8 cellular contexts compared by ENCODE assay signal in genomic region chr1:1778827-1779675, GRCh38.
DNase-seq lines count a peak whose midpoint lies in the region; ATAC-seq and TF ChIP-seq lines count a peak whose summit lies in the region.

No MANE protein-coding gene starts in this region.

- no peak for TF ChIP-seq CTCF in choroid plexus epithelial cell (conservative IDR thresholded peaks at IDR 0.05; ENCODE audit: low read depth, low read length)

- peak; percentile 71 for ATAC-seq in HG02642 (IDR thresholded peaks at IDR 0.05; ENCODE audit: poor library complexity, unreplicated experiment)
- peak; percentile 65 to 72 for ATAC-seq in activated CD4-positive, CD25-positive, alpha-beta regulatory T cell treated with anti-CD3 and anti-CD28 coated beads, Interleukin-2, amount 50 U/mL, for 24 hours

- DNase-seq in NCI-H146 (lab: John Stamatoyannopoulos, UW) (peak; percentile 59), NCI-H146 treated with DMSO at 0.1 percent for 48 hours (lab: John Stamatoyannopoulos, UW; ENCODE audit: unreplicated experiment) (no peak), NCI-H1105 treated with DMSO at 0.1 percent for 48 hours (lab: John Stamatoyannopoulos, UW) (peak; percentile 58), choroid plexus epithelial cell (ENCODE audit: low read depth) (no peak), medulla oblongata (ENCODE audit: extremely low spot score) (peak; percentile 64)
- peak; percentile 48 for DNase-seq in stimulated activated CD8-positive, alpha-beta memory T cell treated with anti-CD3 and anti-CD28 coated beads, Interleukin-12 subunit alpha, Interleukin-12 subunit beta, amount 100 ng/mL, for 24 hours (ENCODE audit: extremely low read depth)

- H3K4me3 ChIP-seq in choroid plexus epithelial cell (ENCODE audit: low read depth, low read length) = peak overlapping the region; percentile 97

Comparison
In these comparisons a context has a peak if more than half of its experiments do, and no peak if none do; other contexts are left out.
1. DNase-seq: peak in NCI-H146 (single experiment), NCI-H1105 treated with DMSO at 0.1 percent for 48 hours (single experiment), medulla oblongata (single experiment) and stimulated activated CD8-positive, alpha-beta memory T cell treated with anti-CD3 and anti-CD28 coated beads, Interleukin-12 subunit alpha, Interleukin-12 subunit beta, amount 100 ng/mL, for 24 hours (single experiment); none in NCI-H146 treated with DMSO at 0.1 percent for 48 hours (single experiment) and choroid plexus epithelial cell (single experiment).